In genomic region chr5:132686193-132686592, GRCh38 we compare ENCODE assay signal across 32 cellular contexts. TPM values are rescaled to one million over a fixed set of nuclear protein-coding genes. Genes with fewer than 3 reads are reported as not detected.
"Had no signal": no experiment of that assay in that cellular context is flagged by ENCODE, and none has a peak within 500 bp of the region (broad histone marks: within the 10 kb centered on the region; RNA-seq: fewer than 3 reads in every experiment).

No MANE protein-coding gene starts in this region.

- H3K27ac Mint-ChIP-seq: activated B cell treated with CpG ODN at 0.5 μM for 24 hours; activated CD8-positive, alpha-beta T cell treated with anti-CD3 and anti-CD28 coated beads for 36 hours; activated naive CD4-positive, alpha-beta T cell treated with anti-CD3 and anti-CD28 coated beads, Interleukin-2, amount 10 ng/mL, durations not matched to agents 7 days and 5 days had no signal

- DNase-seq: activated B cell treated with CpG ODN at 0.5 μM for 24 hours; activated CD4-positive, alpha-beta T cell treated with anti-CD3 and anti-CD28 coated beads for 4 hours; activated CD4-positive, alpha-beta T cell treated with anti-CD3 and anti-CD28 coated beads, Interleukin-2, amount 50 U/mL, for 4 hours; activated CD4-positive, CD25-positive, alpha-beta regulatory T cell treated with anti-CD3 and anti-CD28 coated beads, Interleukin-2, amount 50 U/mL, for 72 hours; activated CD8-positive, alpha-beta memory T cell treated with anti-CD3 and anti-CD28 coated beads, Interleukin-2, amount 50 U/mL, for 4 hours; activated CD8-positive, alpha-beta T cell treated with anti-CD3 and anti-CD28 coated beads for 36 hours; activated effector memory CD4-positive, alpha-beta T cell treated with Interleukin-2 at 50 U/mL for 16 hours; activated naive CD4-positive, alpha-beta T cell treated with anti-CD3 and anti-CD28 coated beads, Interleukin-2, amount 10 ng/mL, durations not matched to agents 7 days and 5 days; activated T-cell treated with anti-CD3 and anti-CD28 coated beads for 4 hours; activated T-cell treated with anti-CD3 and anti-CD28 coated beads, Interleukin-2, amount 50 U/mL, for 4 hours; amniotic stem cell; Karpas-422; NCI-H1048; NCI-H1105 treated with DMSO at 0.1 percent for 48 hours; NCI-H1436; NCI-H1694; NCI-H1930; NCI-H2081 treated with DMSO at 0.1 percent for 48 hours; NCI-H226; NCI-H446 treated with DMSO at 0.1 percent for 48 hours; NCI-H524 treated with DMSO at 0.1 percent for 48 hours; SHP77; SJCRH30 had no signal

- H3K27ac ChIP-seq: ascending aorta, cardiac muscle cell, SJCRH30, SK-N-MC had no signal

- H3K9me3 ChIP-seq: ascending aorta, SJCRH30 had no signal

- H3K27me3 Mint-ChIP-seq: activated B cell treated with CpG ODN at 0.5 μM for 24 hours; activated CD8-positive, alpha-beta T cell treated with anti-CD3 and anti-CD28 coated beads for 36 hours; central memory CD8-positive, alpha-beta T cell had no signal

- ATAC-seq: activated CD8-positive, alpha-beta T cell treated with anti-CD3 and anti-CD28 coated beads for 36 hours; activated T-cell treated with anti-CD3 and anti-CD28 coated beads, Interleukin-2, amount 50 U/mL, for 4 hours; K562; Panc1 had no signal

- H3K36me3 ChIP-seq: cardiac muscle cell, SJCRH30 had no signal

- H3K9me3 Mint-ChIP-seq: activated B cell treated with CpG ODN at 0.5 μM for 24 hours; activated CD8-positive, alpha-beta T cell treated with anti-CD3 and anti-CD28 coated beads for 36 hours; activated naive CD4-positive, alpha-beta T cell treated with anti-CD3 and anti-CD28 coated beads, Interleukin-2, amount 10 ng/mL, durations not matched to agents 7 days and 5 days; activated T-cell treated with anti-CD3 and anti-CD28 coated beads, Interleukin-2, amount 50 U/mL, for 4 hours; central memory CD8-positive, alpha-beta T cell had no signal

- H3K4me3 Mint-ChIP-seq: activated B cell treated with CpG ODN at 0.5 μM for 24 hours; activated CD8-positive, alpha-beta T cell treated with anti-CD3 and anti-CD28 coated beads for 36 hours; activated naive CD4-positive, alpha-beta T cell treated with anti-CD3 and anti-CD28 coated beads, Interleukin-2, amount 10 ng/mL, durations not matched to agents 7 days and 5 days; activated T-cell treated with anti-CD3 and anti-CD28 coated beads, Interleukin-2, amount 50 U/mL, for 4 hours; central memory CD8-positive, alpha-beta T cell had no signal

- H3K36me3 Mint-ChIP-seq: activated naive CD4-positive, alpha-beta T cell treated with anti-CD3 and anti-CD28 coated beads, Interleukin-2, amount 10 ng/mL, durations not matched to agents 7 days and 5 days had no signal

RNA-seq across cellular contexts. Expression of gene IL4, which starts 12.4 kb away (rescaled TPM):
- total RNA-seq: activated B cell treated with CpG ODN at 0.5 μM for 24 hours, ascending aorta, cardiac muscle cell, chondrocyte, K562, MCF 10A, RPMI7951, SJCRH30 had no signal

RNA-seq across cellular contexts. Expression of gene IL13, which starts 28.2 kb away (rescaled TPM):
- total RNA-seq: ascending aorta, cardiac muscle cell, chondrocyte, K562, MCF 10A, RPMI7951, SJCRH30 had no signal
